1 cellular context compared by ENCODE assay signal in genomic region chr20:31440012-31440659, GRCh38.
TF ChIP-seq lines count a peak whose summit lies in the region.

DEFB123 (plus strand) TSS chr20:31440632; CDS start chr20:31440699, 67 bp downstream.

TF ChIP-seq in SK-N-SH, 30 proteins besides CTCF, POLR2A, EP300 and RAD21 (continued from another document):
- no peak for TF ChIP-seq PBX3 (IDR thresholded peaks at IDR 0.05)
